ENCODE assay signal across 8 cellular contexts in genomic region chr2:69177063-69177771, GRCh38.
DNase-seq lines count a peak whose midpoint lies in the region; ATAC-seq and TF ChIP-seq lines count a peak whose summit lies in the region.

No MANE protein-coding gene starts in this region.

- H4K20me1 ChIP-seq in H9 (ENCODE audit: control insufficient read depth, insufficient read depth, insufficient read length), result no peaks in the 10 kb centered on the region

- H4K91ac ChIP-seq in H9 (ENCODE audit: insufficient read length, low read depth, low read length), result peak overlapping the region; percentile 12

- no peak overlapping the region for H3K14ac ChIP-seq in H9 (ENCODE audit: insufficient read depth, low read length)

- H3K9ac ChIP-seq in H9 (ENCODE audit: extremely low read depth, insufficient read length, low read length), result no peak overlapping the region

- H3K4me1 ChIP-seq in H9 (ENCODE audit: insufficient read depth, low read length) (peaks cover 11% of the 10 kb centered on the region; the same call in 1 of the 2 replicates), right cardiac atrium (ENCODE audit: control insufficient read depth, insufficient read depth, low read length) (peaks cover 3% of the 10 kb centered on the region)

- H3K9me3 ChIP-seq in H9 (ENCODE audit: control insufficient read depth, low read depth, low read length) (no peaks in the 10 kb centered on the region), right cardiac atrium (ENCODE audit: control insufficient read depth, low read length) (no peaks in the 10 kb centered on the region)

- H3K27ac Mint-ChIP-seq in H9, result peak overlapping the region; percentile 98 to 99 (median 98)
- no peak overlapping the region for H3K27ac Mint-ChIP-seq in immature natural killer cell

- H3T11ph ChIP-seq in H9 (ENCODE audit: low read length), result no peak overlapping the region

- H3K23me2 ChIP-seq in H9 (ENCODE audit: insufficient read length, low read depth, low read length, poor library complexity, severe bottlenecking), result no peaks in the 10 kb centered on the region

- peak; percentile 67 to 73 for ATAC-seq in right cardiac atrium
- ATAC-seq in GM18870 (IDR thresholded peaks at IDR 0.05; ENCODE audit: unreplicated experiment), result no peak
- ATAC-seq in HG03342 (IDR thresholded peaks at IDR 0.05; ENCODE audit: unreplicated experiment), result no peak
- ATAC-seq in GM21786 (IDR thresholded peaks at IDR 0.05; ENCODE audit: unreplicated experiment), result no peak

- no peak for TF ChIP-seq CTCF in H9 (conservative IDR thresholded peaks at IDR 0.05)

- no peak overlapping the region for H2BK120ac ChIP-seq in H9 (ENCODE audit: low read depth, low read length, poor library complexity, severe bottlenecking)

- H3K56ac ChIP-seq in H9 (ENCODE audit: insufficient read length, low read depth, low read length), result no peak overlapping the region

- intact Hi-C loops in right cardiac atrium (cut with DNase I), result loop anchor here in 1 of 4 donors (10.0 kb wide), 1 partner anchor 112 kb away; no protein-coding TSS in a partner anchor

- no CpG with 5 or more reads among the region's 16 CpGs for WGBS in H9 (ENCODE audit: extremely low coverage, insufficient read length, low lambda C conversion rate)
- WGBS in right cardiac atrium, result 34% methylated on average over 16 of the region's 16 CpGs

- H3K4me3 ChIP-seq in right cardiac atrium (ENCODE audit: low read length) (no peak overlapping the region), skeletal muscle cell (ENCODE audit: low read depth, low read length) (peak overlapping the region; percentile 2)

- H2BK12ac ChIP-seq in H9 (ENCODE audit: insufficient read length, low read depth, low read length), result no peak overlapping the region

- H3K79me2 ChIP-seq in H9 (ENCODE audit: insufficient read depth, low read length), result no peaks in the 10 kb centered on the region

- H4K5ac ChIP-seq in H9 (ENCODE audit: insufficient read length, low read depth, low read length), result no peak overlapping the region

- no peak overlapping the region for H2AFZ ChIP-seq in H9 (ENCODE audit: low read length)

- DNase-seq in H9, result peak; percentile 70
- DNase-seq in amniotic epithelial cell (ENCODE audit: low read depth), result peak; percentile 100
- peak; percentile 72 to 84 (median 78) for DNase-seq in right cardiac atrium
- DNase-seq in skeletal muscle cell (ENCODE audit: low read depth), result peak; percentile 92
- no peak for DNase-seq in immature natural killer cell

- peak overlapping the region; percentile 56 for H3K4me2 ChIP-seq in H9 (ENCODE audit: insufficient read depth, insufficient read length, low read length)

- H2BK20ac ChIP-seq in H9 (ENCODE audit: low read depth, low read length, poor library complexity, severe bottlenecking), result no peak overlapping the region

- H3K9me3 Mint-ChIP-seq in H9, result no peaks in the 10 kb centered on the region
- no peaks in the 10 kb centered on the region for H3K9me3 Mint-ChIP-seq in immature natural killer cell

- H3K4me3 Mint-ChIP-seq in H9 (peak overlapping the region; percentile 46 to 76; a peak in 4 of 5 replicates), immature natural killer cell (no peak overlapping the region)

- H3K23ac ChIP-seq in H9 (ENCODE audit: insufficient read length, low read depth, low read length), result no peak overlapping the region

- H3K18ac ChIP-seq in H9 (ENCODE audit: insufficient read length, low read depth, low read length), result peak overlapping the region; percentile 91

- H3K27me3 ChIP-seq in H9 (ENCODE audit: insufficient read depth, low read length) (no peaks in the 10 kb centered on the region), right cardiac atrium (ENCODE audit: control insufficient read depth, insufficient read depth) (no peaks in the 10 kb centered on the region)

- no peaks in the 10 kb centered on the region for H3K79me1 ChIP-seq in H9 (ENCODE audit: insufficient read depth, low read depth, low read length, poor library complexity, severe bottlenecking)

- H3K27me3 Mint-ChIP-seq in H9 (ENCODE audit: low read depth) (no peaks in the 10 kb centered on the region), immature natural killer cell (ENCODE audit: low read depth in 3 of 3) (peaks cover 8 to 16% (median 8%) of the 10 kb centered on the region in 3 donors)

- peaks cover 28 to 31% of the 10 kb centered on the region in 2 experiments for H3K4me1 Mint-ChIP-seq in H9
- H3K4me1 Mint-ChIP-seq in immature natural killer cell, result peaks cover 3 to 10% of the 10 kb centered on the region in 2 donors

- no peak overlapping the region for H4K8ac ChIP-seq in H9 (replicated peaks; ENCODE audit: insufficient read length, low read depth, low read length)

- H2BK5ac ChIP-seq in H9 (ENCODE audit: insufficient read length, low read length), result no peak overlapping the region

- H3K27ac ChIP-seq in H9 (ENCODE audit: insufficient read length, low read depth, low read length), result peak overlapping the region; percentile 94
- H3K27ac ChIP-seq in right cardiac atrium (ENCODE audit: low read length), result peak overlapping the region; percentile 54

- H3K4ac ChIP-seq in H9 (ENCODE audit: low read depth, low read length), result no peak overlapping the region

- no peak overlapping the region for H2BK15ac ChIP-seq in H9 (ENCODE audit: low read depth, low read length)

- H2AK5ac ChIP-seq in H9 (ENCODE audit: insufficient read length, low read length), result no peak overlapping the region

- H3K36me3 Mint-ChIP-seq in H9 (ENCODE audit: insufficient read depth in 1 of 3, low read depth in 3 of 3) (peaks cover 0 to 6% (median 4%) of the 10 kb centered on the region in 3 experiments; a peak in 2 of 7 replicates), immature natural killer cell (no peaks in the 10 kb centered on the region)

Comparison
In these comparisons a context has a peak if more than half of its experiments do, and no peak if none do; other contexts are left out.
1. DNase-seq: peak in H9 (single experiment), amniotic epithelial cell (single experiment), right cardiac atrium (3 of 3) and skeletal muscle cell (single experiment); none in immature natural killer cell (0 of 3).
2. H3K27ac Mint-ChIP-seq: peak in H9 (3 of 3); none in immature natural killer cell (0 of 6).
3. H3K4me3 Mint-ChIP-seq: peak in H9 (2 of 2); none in immature natural killer cell (0 of 5).
4. ATAC-seq: peak in right cardiac atrium (2 of 2); none in GM18870 (single experiment), HG03342 (single experiment) and GM21786 (single experiment).